8 cellular contexts compared by ENCODE assay signal in the genomic region with DNA sequence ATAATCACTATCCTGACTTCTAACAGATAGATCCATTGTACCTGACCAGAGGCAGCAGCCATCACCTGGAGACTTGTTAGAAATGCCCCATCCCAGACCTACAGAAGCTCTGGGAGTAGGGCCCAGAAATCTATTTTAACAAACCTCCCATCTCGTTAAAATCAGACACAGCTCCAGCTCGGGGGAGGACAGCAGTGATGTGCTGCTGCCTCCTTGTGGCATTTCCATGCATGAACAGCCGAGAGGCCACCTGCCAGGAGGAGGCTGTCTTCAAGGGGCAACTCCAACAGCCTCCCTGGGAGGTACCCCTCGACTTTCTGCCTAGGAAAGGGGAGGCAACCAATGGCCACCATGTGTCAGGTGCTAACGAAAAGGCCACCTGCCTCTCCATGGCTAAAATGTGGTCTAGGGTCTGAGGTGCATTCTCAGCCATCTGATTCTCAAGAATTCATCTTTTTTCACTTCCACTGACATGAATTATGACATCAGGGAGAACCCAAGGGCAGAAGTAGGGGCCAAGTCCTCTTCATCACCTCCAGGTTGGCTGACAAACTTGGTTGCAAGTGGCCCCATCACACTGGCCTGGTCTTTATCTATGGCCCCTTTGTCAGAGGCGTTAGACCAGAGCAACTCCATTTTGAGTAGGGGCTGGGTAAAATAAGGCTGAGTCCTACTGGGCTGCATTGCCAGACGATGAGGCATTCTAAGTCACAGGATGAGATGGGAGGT. TPM values are rescaled to one million over a fixed set of nuclear protein-coding genes. Genes with fewer than 3 reads are reported as not detected.
DNase-seq lines count a peak whose midpoint lies in the region; ATAC-seq, FAIRE-seq and TF ChIP-seq lines count a peak whose summit lies in the region.

No MANE protein-coding gene starts in this region.

- H3K27me3 ChIP-seq in gastroesophageal sphincter: no peaks in the 10 kb centered on the region
- H3K27me3 ChIP-seq in pancreas: no peaks in the 10 kb centered on the region

- TF ChIP-seq POLR2A in gastroesophageal sphincter (IDR thresholded peaks at IDR 0.05): no peak

- intact Hi-C loops in pancreas (cut with DNase I): loop anchor here in 1 of 3 donors (5.0 kb wide), 1 partner anchor 46 kb away; no protein-coding TSS in a partner anchor

- H3K4me1 ChIP-seq in gastroesophageal sphincter (peaks cover 3 to 57% (median 8%) of the 10 kb centered on the region in 3 donors), pancreas (no peaks in the 10 kb centered on the region)

- WGBS in gastroesophageal sphincter (ENCODE audit: low coverage in 1 of 2), 2 donors: 0% methylated on average over 1 to 3 of the region's 7 CpGs
- 25% methylated on average over 7 of the region's 7 CpGs for WGBS in pancreas, 2 donors

- no peak for FAIRE-seq in RCC 7860 (lab: Jason Lieb, UNC)
- no peak for FAIRE-seq in pancreas (lab: Jason Lieb, UNC)
- peak; percentile 86 for FAIRE-seq in urothelium cell line (lab: Jason Lieb, UNC)

- peak overlapping the region in 1 of 4 donors; percentile 62 for H3K27ac ChIP-seq in gastroesophageal sphincter
- no peak overlapping the region for H3K27ac ChIP-seq in pancreas

- no peak overlapping the region for H3K4me3 ChIP-seq in gastroesophageal sphincter
- no peak overlapping the region for H3K4me3 ChIP-seq in pancreas

- TF ChIP-seq CTCF in gastroesophageal sphincter (IDR thresholded peaks at IDR 0.05) (peak; percentile 90 to 98 (median 96)), pancreas (IDR thresholded peaks at IDR 0.05) (peak; percentile 62 to 76 (median 68))

- ATAC-seq in HG02759 (IDR thresholded peaks at IDR 0.05; ENCODE audit: unreplicated experiment): peak; percentile 43
- ATAC-seq in gastroesophageal sphincter: peak; percentile 59
- ATAC-seq in pancreas: peak; percentile 27 to 72 (median 67)

- H3K36me3 ChIP-seq in gastroesophageal sphincter (no peaks in the 10 kb centered on the region), pancreas (no peaks in the 10 kb centered on the region)

- H3K9me3 ChIP-seq in gastroesophageal sphincter (no peaks in the 10 kb centered on the region), pancreas (no peaks in the 10 kb centered on the region)

- peak; percentile 24 for DNase-seq in COLO668 (lab: John Stamatoyannopoulos, UW; ENCODE audit: unreplicated experiment)
- DNase-seq in RCC 7860 (ENCODE audit: low spot score): peak; percentile 37
- peak; percentile 64 for DNase-seq in activated naive CD4-positive, alpha-beta T cell treated with Interleukin-2 at 50 U/mL for 16 hours
- peak in 5 of 6 donors; percentile 27 to 76 (median 55) for DNase-seq in pancreas
- DNase-seq in urothelium cell line (ENCODE audit: low spot score): peak; percentile 74
- DNase-seq in cortex of kidney (lab: John Stamatoyannopoulos, UW): no peak

- TF ChIP-seq EP300 in gastroesophageal sphincter (IDR thresholded peaks at IDR 0.05): no peak

RNA-seq across cellular contexts. Expression of a gene that starts 12.2 kb away (rescaled TPM):
- total RNA-seq in gastroesophageal sphincter (1 to 10 TPM; 1.3 to 4.7 (median 2.8) TPM), pancreas (1 to 10 TPM in 3 of 6 donors, under 1 TPM in 3; 0.75 to 2.5 (median 1.4) TPM)
- polyA plus RNA-seq in pancreas: 1 to 10 TPM in 1 of 2 donors, under 1 TPM in 1; 0.42 to 1.1 TPM

RNA-seq across cellular contexts. Expression of a gene that starts 18.3 kb away (rescaled TPM):
- 100 to 1,000 TPM in 3 of 4 donors, 10 to 100 TPM in 1; 52.9 to 359 (median 146) TPM for total RNA-seq in gastroesophageal sphincter
- 1 to 10 TPM in 5 of 6 donors, under 1 TPM in 1; 0.14 to 3.3 (median 1.3) TPM for total RNA-seq in pancreas
- polyA plus RNA-seq in pancreas: 1 to 10 TPM; 3.3 to 6.4 TPM

Comparison
In these comparisons a context has a peak if more than half of its experiments do, and no peak if none do; other contexts are left out.
1. RNA of a gene that starts 18.3 kb away (total RNA-seq): 52.9 to 359 TPM in gastroesophageal sphincter; 0.14 to 3.3 TPM in pancreas; every median in the first group is over 10 times any median in the second.
2. Peak in every context shown above with its lines, with median percentiles within 50 percentile points of each other: ATAC-seq.